Comparison of ENCODE assay signal across 20 cellular contexts in the genomic region with DNA sequence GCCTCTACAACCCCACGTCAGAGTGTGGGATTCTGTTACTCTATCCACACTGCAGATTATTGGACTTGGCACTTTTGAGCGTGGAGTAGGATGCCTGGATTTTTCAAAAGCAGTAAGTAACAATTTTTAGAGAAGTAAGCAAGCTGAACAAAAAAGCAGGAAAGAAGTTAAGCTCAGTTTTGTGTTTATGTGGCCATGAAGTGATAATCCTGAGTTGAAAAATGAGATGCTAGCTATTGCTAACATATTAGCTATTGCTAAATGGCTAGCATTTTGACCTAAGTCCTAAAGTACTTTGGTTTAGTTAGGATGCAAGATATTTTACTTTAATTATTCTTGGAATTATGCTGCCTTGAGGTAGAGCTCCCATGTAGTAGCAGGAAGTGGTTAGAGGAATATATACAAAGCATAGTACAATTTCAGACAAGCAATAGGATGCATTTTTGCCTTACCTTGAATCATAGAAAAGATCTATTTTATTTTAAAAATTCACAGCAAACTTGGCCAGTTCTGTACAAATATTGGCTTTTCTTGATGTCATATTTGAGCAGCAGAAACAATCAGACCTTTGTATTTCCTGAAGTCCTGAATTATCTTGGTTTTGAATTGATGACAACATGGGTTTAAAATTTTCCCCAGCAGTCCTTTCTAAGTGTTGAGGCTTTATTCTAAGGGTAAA.
A peak's percentile ranks its signal among the peaks of the same experiment; 100 is the strongest.
DNase-seq lines count a peak whose midpoint lies in the region; ATAC-seq and TF ChIP-seq lines count a peak whose summit lies in the region.
"Had no signal": no experiment of that assay in that cellular context is flagged by ENCODE, and none has a peak within 500 bp of the region (broad histone marks: within the 10 kb centered on the region; RNA-seq: fewer than 3 reads in every experiment).

No MANE protein-coding gene starts in this region.

- H3K4me3 ChIP-seq in liver (ENCODE audit: low read depth in 1 of 3, low read length in 3 of 3) (no peak overlapping the region), smooth muscle cell (no peak overlapping the region)
- H3K4me3 ChIP-seq: colonic mucosa, right atrium auricular region, SJSA1, upper lobe of right lung had no signal

- H3K79me2 ChIP-seq in smooth muscle cell (ENCODE audit: low read depth), result no peaks in the 10 kb centered on the region

- H4K20me1 ChIP-seq in smooth muscle cell (ENCODE audit: low read depth), result no peaks in the 10 kb centered on the region

- H3K36me3 Mint-ChIP-seq in activated CD4-positive, alpha-beta memory T cell treated with anti-CD3 and anti-CD28 coated beads for 36 hours, result peaks cover 35% of the 10 kb centered on the region
- peaks cover 56% of the 10 kb centered on the region for H3K36me3 Mint-ChIP-seq in activated CD4-positive, alpha-beta memory T cell treated with anti-CD3 and anti-CD28 coated beads, Interleukin-2, amount 10 ng/mL, durations not matched to agents 7 days and 5 days (ENCODE audit: low read depth)
- peaks cover 35% of the 10 kb centered on the region for H3K36me3 Mint-ChIP-seq in activated naive CD8-positive, alpha-beta T cell treated with anti-CD3 and anti-CD28 coated beads, Interleukin-2, amount 10 ng/mL, durations not matched to agents 7 days and 5 days

- POLR2A ChIA-PET in activated CD4-positive, alpha-beta memory T cell treated with anti-CD3 and anti-CD28 coated beads for 36 hours (lab: Charles Lee), result no interaction called here
- POLR2A ChIA-PET in activated CD4-positive, alpha-beta memory T cell treated with anti-CD3 and anti-CD28 coated beads, Interleukin-2, amount 10 ng/mL, durations not matched to agents 7 days and 5 days (lab: Charles Lee), result interaction anchor here (1.0 kb wide), 1 partner anchor 9 kb away, joined by 3 read pairs; no protein-coding TSS in a partner anchor
- POLR2A ChIA-PET in activated naive CD8-positive, alpha-beta T cell treated with anti-CD3 and anti-CD28 coated beads, Interleukin-2, amount 10 ng/mL, durations not matched to agents 7 days and 5 days (lab: Charles Lee), result no interaction called here

- H3K27me3 ChIP-seq in liver (ENCODE audit: control insufficient read depth in 4 of 4, insufficient read depth in 4 of 4, low read length in 3 of 4), result no peaks in the 10 kb centered on the region
- no peaks in the 10 kb centered on the region for H3K27me3 ChIP-seq in smooth muscle cell (ENCODE audit: low read depth)
- H3K27me3 ChIP-seq: colonic mucosa, right atrium auricular region, SJSA1, upper lobe of right lung had no signal

- H3K9me3 Mint-ChIP-seq in activated CD4-positive, alpha-beta memory T cell treated with anti-CD3 and anti-CD28 coated beads for 36 hours, result no peaks in the 10 kb centered on the region
- H3K9me3 Mint-ChIP-seq in activated CD4-positive, alpha-beta memory T cell treated with anti-CD3 and anti-CD28 coated beads, Interleukin-2, amount 10 ng/mL, durations not matched to agents 7 days and 5 days, result no peaks in the 10 kb centered on the region
- H3K9me3 Mint-ChIP-seq in activated naive CD8-positive, alpha-beta T cell treated with anti-CD3 and anti-CD28 coated beads, Interleukin-2, amount 10 ng/mL, durations not matched to agents 7 days and 5 days, result no peaks in the 10 kb centered on the region
- H3K9me3 Mint-ChIP-seq: activated naive CD4-positive, alpha-beta T cell treated with anti-CD3 and anti-CD28 coated beads for 36 hours; naive B cell had no signal

- no peak for TF ChIP-seq CTCF in liver (IDR thresholded peaks at IDR 0.05; ENCODE audit: low read depth, low read length, missing input control)
- no peak for TF ChIP-seq CTCF in smooth muscle cell (IDR thresholded peaks at IDR 0.05; ENCODE audit: borderline replicate concordance, insufficient read depth, poor library complexity, severe bottlenecking)

- H3K9ac ChIP-seq in liver (ENCODE audit: low read depth in 1 of 2, low read length in 2 of 2), result no peak overlapping the region
- no peak overlapping the region for H3K9ac ChIP-seq in smooth muscle cell (ENCODE audit: low read depth)

- H3K4me3 Mint-ChIP-seq in activated CD4-positive, alpha-beta memory T cell treated with anti-CD3 and anti-CD28 coated beads for 36 hours, result no peak overlapping the region
- H3K4me3 Mint-ChIP-seq in activated CD4-positive, alpha-beta memory T cell treated with anti-CD3 and anti-CD28 coated beads, Interleukin-2, amount 10 ng/mL, durations not matched to agents 7 days and 5 days, result no peak overlapping the region
- no peak overlapping the region for H3K4me3 Mint-ChIP-seq in activated naive CD8-positive, alpha-beta T cell treated with anti-CD3 and anti-CD28 coated beads, Interleukin-2, amount 10 ng/mL, durations not matched to agents 7 days and 5 days
- H3K4me3 Mint-ChIP-seq: activated naive CD4-positive, alpha-beta T cell treated with anti-CD3 and anti-CD28 coated beads for 36 hours; naive B cell had no signal

- no peak overlapping the region for H2AFZ ChIP-seq in smooth muscle cell (ENCODE audit: low read depth)

- intact Hi-C loops in activated CD4-positive, alpha-beta memory T cell treated with anti-CD3 and anti-CD28 coated beads for 36 hours (cut with micrococcal nuclease), result no loop called here

- 44% methylated on average over 2 of the region's 2 CpGs for WGBS in liver
- 94% methylated on average over 2 of the region's 2 CpGs for WGBS in smooth muscle cell (ENCODE audit: low lambda C conversion rate)

- H3F3A ChIP-seq in smooth muscle cell (ENCODE audit: low read depth), result no peaks in the 10 kb centered on the region

- CTCF ChIA-PET in activated CD4-positive, alpha-beta memory T cell treated with anti-CD3 and anti-CD28 coated beads for 36 hours (lab: Charles Lee), result no interaction called here
- CTCF ChIA-PET in activated CD4-positive, alpha-beta memory T cell treated with anti-CD3 and anti-CD28 coated beads, Interleukin-2, amount 10 ng/mL, durations not matched to agents 7 days and 5 days (lab: Charles Lee), result no interaction called here

- H3K4me2 ChIP-seq in smooth muscle cell, result no peak overlapping the region

- no peak for DNase-seq in activated CD4-positive, alpha-beta memory T cell treated with anti-CD3 and anti-CD28 coated beads for 36 hours
- no peak for DNase-seq in activated CD4-positive, alpha-beta memory T cell treated with anti-CD3 and anti-CD28 coated beads, Interleukin-2, amount 10 ng/mL, durations not matched to agents 7 days and 5 days
- DNase-seq in ELR (ENCODE audit: low read depth) (peak; percentile 3), NCI-H2196 (lab: John Stamatoyannopoulos, UW; ENCODE audit: unreplicated experiment) (no peak), smooth muscle cell (lab: John Stamatoyannopoulos, UW; ENCODE audit: unreplicated experiment) (no peak)
- DNase-seq in activated naive CD8-positive, alpha-beta T cell treated with anti-CD3 and anti-CD28 coated beads, Interleukin-2, amount 10 ng/mL, durations not matched to agents 7 days and 5 days, result no peak
- DNase-seq: activated naive CD4-positive, alpha-beta T cell treated with anti-CD3 and anti-CD28 coated beads for 36 hours; AML-193; colonic mucosa; COR-L47; kidney glomerular epithelial cell; mesendoderm; naive B cell; NCI-H1417; NCI-H524; upper lobe of right lung had no signal

- H3K4me1 Mint-ChIP-seq in activated CD4-positive, alpha-beta memory T cell treated with anti-CD3 and anti-CD28 coated beads for 36 hours (ENCODE audit: low read depth), result peaks cover 42% of the 10 kb centered on the region
- H3K4me1 Mint-ChIP-seq in activated CD4-positive, alpha-beta memory T cell treated with anti-CD3 and anti-CD28 coated beads, Interleukin-2, amount 10 ng/mL, durations not matched to agents 7 days and 5 days, result peaks cover 35% of the 10 kb centered on the region
- H3K4me1 Mint-ChIP-seq in activated naive CD8-positive, alpha-beta T cell treated with anti-CD3 and anti-CD28 coated beads, Interleukin-2, amount 10 ng/mL, durations not matched to agents 7 days and 5 days, result peaks cover 23% of the 10 kb centered on the region
- H3K4me1 Mint-ChIP-seq: naive B cell had no signal

- H3K27ac Mint-ChIP-seq in activated CD4-positive, alpha-beta memory T cell treated with anti-CD3 and anti-CD28 coated beads for 36 hours, result peak overlapping the region; percentile 8
- no peak overlapping the region for H3K27ac Mint-ChIP-seq in activated CD4-positive, alpha-beta memory T cell treated with anti-CD3 and anti-CD28 coated beads, Interleukin-2, amount 10 ng/mL, durations not matched to agents 7 days and 5 days
- peak overlapping the region; percentile 10 for H3K27ac Mint-ChIP-seq in activated naive CD8-positive, alpha-beta T cell treated with anti-CD3 and anti-CD28 coated beads, Interleukin-2, amount 10 ng/mL, durations not matched to agents 7 days and 5 days
- H3K27ac Mint-ChIP-seq: activated naive CD4-positive, alpha-beta T cell treated with anti-CD3 and anti-CD28 coated beads for 36 hours had no signal

- H3K36me3 ChIP-seq in liver (ENCODE audit: control insufficient read depth in 4 of 4, insufficient read depth in 3 of 4, low read depth in 1 of 4, low read length in 3 of 4) (peaks cover 3 to 29% (median 18%) of the 10 kb centered on the region in 4 donors), smooth muscle cell (ENCODE audit: low read depth) (peaks cover 11% of the 10 kb centered on the region)
- H3K36me3 ChIP-seq: colonic mucosa had no signal

- no peaks in the 10 kb centered on the region for H3K27me3 Mint-ChIP-seq in activated CD4-positive, alpha-beta memory T cell treated with anti-CD3 and anti-CD28 coated beads for 36 hours
- H3K27me3 Mint-ChIP-seq in activated CD4-positive, alpha-beta memory T cell treated with anti-CD3 and anti-CD28 coated beads, Interleukin-2, amount 10 ng/mL, durations not matched to agents 7 days and 5 days, result no peaks in the 10 kb centered on the region
- no peaks in the 10 kb centered on the region for H3K27me3 Mint-ChIP-seq in activated naive CD8-positive, alpha-beta T cell treated with anti-CD3 and anti-CD28 coated beads, Interleukin-2, amount 10 ng/mL, durations not matched to agents 7 days and 5 days
- H3K27me3 Mint-ChIP-seq: naive B cell had no signal

- no peak for TF ChIP-seq RAD21 in liver (IDR thresholded peaks at IDR 0.05)

- H3K4me1 ChIP-seq in liver (ENCODE audit: control insufficient read depth in 4 of 4, insufficient read depth in 4 of 4, low read length in 3 of 4) (peaks cover 1 to 15% (median 6%) of the 10 kb centered on the region in 4 donors), smooth muscle cell (ENCODE audit: low read depth) (no peaks in the 10 kb centered on the region)
- H3K4me1 ChIP-seq: colonic mucosa, right atrium auricular region, SJSA1, upper lobe of right lung had no signal

- no peak for ATAC-seq in activated naive CD8-positive, alpha-beta T cell treated with anti-CD3 and anti-CD28 coated beads, Interleukin-2, amount 10 ng/mL, durations not matched to agents 7 days and 5 days (ENCODE audit: low read depth)
- no peak for ATAC-seq in HG03432 (IDR thresholded peaks at IDR 0.05; ENCODE audit: unreplicated experiment)
- ATAC-seq: upper lobe of right lung had no signal

- no peaks in the 10 kb centered on the region for H3K9me3 ChIP-seq in liver (ENCODE audit: control insufficient read depth in 4 of 4, low read length in 3 of 4)
- no peaks in the 10 kb centered on the region for H3K9me3 ChIP-seq in smooth muscle cell (replicated peaks; ENCODE audit: low read depth)
- H3K9me3 ChIP-seq: colonic mucosa, right atrium auricular region, SJSA1, upper lobe of right lung had no signal

- H3K27ac ChIP-seq in liver (ENCODE audit: low read depth in 1 of 2, low read length in 2 of 2) (no peak overlapping the region), smooth muscle cell (ENCODE audit: low read depth) (no peak overlapping the region)
- H3K27ac ChIP-seq: colonic mucosa, right atrium auricular region, SJSA1, upper lobe of right lung had no signal
